In the genomic region with DNA sequence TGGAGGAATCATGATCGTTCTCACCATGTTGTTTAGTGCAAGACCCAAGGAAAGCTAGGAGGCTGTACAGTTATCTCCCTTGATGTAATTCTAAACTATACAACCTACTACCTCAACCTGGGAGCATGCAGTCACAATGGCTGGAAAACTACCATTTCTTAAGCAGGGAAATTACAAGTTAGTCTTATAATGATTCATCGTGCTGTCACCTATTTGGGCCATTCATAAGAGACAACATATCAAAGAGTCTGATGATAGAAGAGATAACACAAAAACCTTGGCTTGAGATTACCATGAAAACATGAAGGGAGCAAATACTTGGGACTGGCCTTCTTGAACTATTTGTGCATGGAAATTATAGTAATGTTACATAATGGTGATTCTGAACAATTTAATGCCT, we compare ENCODE assay signal across 1 cellular context.
TF ChIP-seq lines count a peak whose summit lies in the region.

No MANE protein-coding gene starts in this region.

TF ChIP-seq in HCT116, 20 proteins besides CTCF, POLR2A, EP300 and RAD21 (continued from another document):
- TF ChIP-seq, protein P1, sequence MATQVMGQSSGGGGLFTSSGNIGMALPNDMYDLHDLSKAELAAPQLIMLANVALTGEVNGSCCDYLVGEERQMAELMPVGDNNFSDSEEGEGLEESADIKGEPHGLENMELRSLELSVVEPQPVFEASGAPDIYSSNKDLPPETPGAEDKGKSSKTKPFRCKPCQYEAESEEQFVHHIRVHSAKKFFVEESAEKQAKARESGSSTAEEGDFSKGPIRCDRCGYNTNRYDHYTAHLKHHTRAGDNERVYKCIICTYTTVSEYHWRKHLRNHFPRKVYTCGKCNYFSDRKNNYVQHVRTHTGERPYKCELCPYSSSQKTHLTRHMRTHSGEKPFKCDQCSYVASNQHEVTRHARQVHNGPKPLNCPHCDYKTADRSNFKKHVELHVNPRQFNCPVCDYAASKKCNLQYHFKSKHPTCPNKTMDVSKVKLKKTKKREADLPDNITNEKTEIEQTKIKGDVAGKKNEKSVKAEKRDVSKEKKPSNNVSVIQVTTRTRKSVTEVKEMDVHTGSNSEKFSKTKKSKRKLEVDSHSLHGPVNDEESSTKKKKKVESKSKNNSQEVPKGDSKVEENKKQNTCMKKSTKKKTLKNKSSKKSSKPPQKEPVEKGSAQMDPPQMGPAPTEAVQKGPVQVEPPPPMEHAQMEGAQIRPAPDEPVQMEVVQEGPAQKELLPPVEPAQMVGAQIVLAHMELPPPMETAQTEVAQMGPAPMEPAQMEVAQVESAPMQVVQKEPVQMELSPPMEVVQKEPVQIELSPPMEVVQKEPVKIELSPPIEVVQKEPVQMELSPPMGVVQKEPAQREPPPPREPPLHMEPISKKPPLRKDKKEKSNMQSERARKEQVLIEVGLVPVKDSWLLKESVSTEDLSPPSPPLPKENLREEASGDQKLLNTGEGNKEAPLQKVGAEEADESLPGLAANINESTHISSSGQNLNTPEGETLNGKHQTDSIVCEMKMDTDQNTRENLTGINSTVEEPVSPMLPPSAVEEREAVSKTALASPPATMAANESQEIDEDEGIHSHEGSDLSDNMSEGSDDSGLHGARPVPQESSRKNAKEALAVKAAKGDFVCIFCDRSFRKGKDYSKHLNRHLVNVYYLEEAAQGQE (IDR thresholded peaks at IDR 0.05; ENCODE audit: low read depth) = no peak
- no peak for TF ChIP-seq ZNF274 (IDR thresholded peaks at IDR 0.05; ENCODE audit: low read depth, low read length)
- TF ChIP-seq CBX3 (IDR thresholded peaks at IDR 0.05; ENCODE audit: low read depth) = peak; percentile 95; the same call in 1 of the 2 replicates
- peak; percentile 97 for TF ChIP-seq SP1 (IDR thresholded peaks at IDR 0.05; ENCODE audit: low read depth)
- peak; percentile 88 for TF ChIP-seq SIN3A (IDR thresholded peaks at IDR 0.05; ENCODE audit: low read depth)
- peak; percentile 87 for TF ChIP-seq TCF7L2 (IDR thresholded peaks at IDR 0.05; ENCODE audit: borderline replicate concordance, extremely low read depth, insufficient read depth, insufficient read length)
- TF ChIP-seq EZH2 (IDR thresholded peaks at IDR 0.05) = no peak
- TF ChIP-seq POLR2AphosphoS5 (IDR thresholded peaks at IDR 0.05; ENCODE audit: low read depth, low read length) = peak; percentile 51; the same call in 1 of the 2 replicates
- TF ChIP-seq, protein P2, sequence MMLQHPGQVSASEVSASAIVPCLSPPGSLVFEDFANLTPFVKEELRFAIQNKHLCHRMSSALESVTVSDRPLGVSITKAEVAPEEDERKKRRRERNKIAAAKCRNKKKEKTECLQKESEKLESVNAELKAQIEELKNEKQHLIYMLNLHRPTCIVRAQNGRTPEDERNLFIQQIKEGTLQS (IDR thresholded peaks at IDR 0.05) = peak; percentile 55; the same call in 1 of the 2 replicates
- TF ChIP-seq ELF1 (IDR thresholded peaks at IDR 0.05; ENCODE audit: borderline replicate concordance, low read depth) = no peak
- TF ChIP-seq YY1 (IDR thresholded peaks at IDR 0.05; ENCODE audit: extremely low read depth, insufficient replicate concordance, low read depth, low read length) = peak; percentile 29
- no peak for TF ChIP-seq EZH2phosphoT487 (IDR thresholded peaks at IDR 0.05; ENCODE audit: borderline replicate concordance)
- peak; percentile 95 for TF ChIP-seq JUND (IDR thresholded peaks at IDR 0.05)
- peak; percentile 87 for TF ChIP-seq CEBPB (IDR thresholded peaks at IDR 0.05; ENCODE audit: low read depth)
- TF ChIP-seq ZFX (IDR thresholded peaks at IDR 0.05) = no peak
- TF ChIP-seq FOSL1 (IDR thresholded peaks at IDR 0.05; ENCODE audit: low read depth) = peak; percentile 96
- TF ChIP-seq, protein P3, sequence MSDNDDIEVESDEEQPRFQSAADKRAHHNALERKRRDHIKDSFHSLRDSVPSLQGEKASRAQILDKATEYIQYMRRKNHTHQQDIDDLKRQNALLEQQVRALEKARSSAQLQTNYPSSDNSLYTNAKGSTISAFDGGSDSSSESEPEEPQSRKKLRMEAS (IDR thresholded peaks at IDR 0.05) = peak; percentile 73; the same call in 1 of the 2 replicates
- TF ChIP-seq EGR1 (IDR thresholded peaks at IDR 0.05; ENCODE audit: low read depth) = peak; percentile 36; the same call in 1 of the 2 replicates
- TF ChIP-seq, protein P4, sequence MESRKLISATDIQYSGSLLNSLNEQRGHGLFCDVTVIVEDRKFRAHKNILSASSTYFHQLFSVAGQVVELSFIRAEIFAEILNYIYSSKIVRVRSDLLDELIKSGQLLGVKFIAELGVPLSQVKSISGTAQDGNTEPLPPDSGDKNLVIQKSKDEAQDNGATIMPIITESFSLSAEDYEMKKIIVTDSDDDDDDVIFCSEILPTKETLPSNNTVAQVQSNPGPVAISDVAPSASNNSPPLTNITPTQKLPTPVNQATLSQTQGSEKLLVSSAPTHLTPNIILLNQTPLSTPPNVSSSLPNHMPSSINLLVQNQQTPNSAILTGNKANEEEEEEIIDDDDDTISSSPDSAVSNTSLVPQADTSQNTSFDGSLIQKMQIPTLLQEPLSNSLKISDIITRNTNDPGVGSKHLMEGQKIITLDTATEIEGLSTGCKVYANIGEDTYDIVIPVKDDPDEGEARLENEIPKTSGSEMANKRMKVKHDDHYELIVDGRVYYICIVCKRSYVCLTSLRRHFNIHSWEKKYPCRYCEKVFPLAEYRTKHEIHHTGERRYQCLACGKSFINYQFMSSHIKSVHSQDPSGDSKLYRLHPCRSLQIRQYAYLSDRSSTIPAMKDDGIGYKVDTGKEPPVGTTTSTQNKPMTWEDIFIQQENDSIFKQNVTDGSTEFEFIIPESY (IDR thresholded peaks at IDR 0.05; ENCODE audit: extremely low read depth, insufficient replicate concordance, low read length) = no peak
TF ChIP-seq in HCT116: peak in this region for 13.
